ENCODE assay signal across 14 cellular contexts in the genomic region with DNA sequence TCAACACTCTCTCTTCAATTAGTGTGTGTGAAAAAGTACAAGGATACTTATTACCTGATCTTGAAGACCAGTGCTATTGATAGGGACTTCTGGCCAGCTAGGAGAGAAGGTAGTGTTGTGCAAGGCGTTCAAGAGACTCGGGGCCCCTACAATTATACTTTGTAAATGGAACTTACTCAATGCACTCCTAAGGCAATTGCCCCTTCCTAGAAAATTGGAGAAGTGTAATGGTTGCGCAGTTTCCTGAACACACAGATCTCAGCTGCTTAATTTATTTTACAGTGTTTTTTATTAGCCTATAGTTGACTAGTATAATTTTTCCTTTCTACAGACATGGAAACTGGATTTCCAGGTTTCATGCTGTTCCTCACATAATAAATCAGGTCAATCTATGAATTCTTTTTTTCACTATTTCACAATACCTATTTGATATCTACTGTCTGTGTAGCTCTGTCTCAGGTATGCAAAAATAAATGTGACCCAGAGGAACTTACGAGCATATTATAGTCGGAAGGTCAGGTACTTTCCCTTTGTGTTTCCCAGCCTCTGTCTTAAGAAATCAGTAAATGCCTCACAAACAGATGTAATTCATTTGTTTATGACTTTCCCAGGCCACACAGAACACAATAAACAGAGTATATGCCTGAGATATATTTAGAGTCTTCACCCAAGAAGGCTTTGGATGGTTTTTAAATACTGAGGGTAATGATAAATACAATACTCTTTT.
DNase-seq lines count a peak whose midpoint lies in the region; ATAC-seq lines count a peak whose summit lies in the region.
"Had no signal": no experiment of that assay in that cellular context is flagged by ENCODE, and none has a peak within 500 bp of the region (broad histone marks: within the 10 kb centered on the region; RNA-seq: fewer than 3 reads in every experiment).

No MANE protein-coding gene starts in this region.

- intact Hi-C loops in activated CD4-positive, alpha-beta T cell treated with anti-CD3 and anti-CD28 coated beads for 36 hours (cut with DNase I, micrococcal nuclease): loop anchor here (1.0 to 5.0 kb wide), 7 partner anchors 80 to 395 kb away; no protein-coding TSS in a partner anchor

- H3K9me3 Mint-ChIP-seq in activated CD4-positive, alpha-beta T cell treated with anti-CD3 and anti-CD28 coated beads for 36 hours (ENCODE audit: low read depth): peaks cover 4% of the 10 kb centered on the region

- CTCF ChIA-PET in activated CD4-positive, alpha-beta T cell treated with anti-CD3 and anti-CD28 coated beads for 36 hours (lab: Charles Lee): no interaction called here

- H3K36me3 Mint-ChIP-seq in activated CD4-positive, alpha-beta T cell treated with anti-CD3 and anti-CD28 coated beads for 36 hours (ENCODE audit: low read depth): no peaks in the 10 kb centered on the region

- no peak for DNase-seq in activated CD4-positive, alpha-beta T cell treated with anti-CD3 and anti-CD28 coated beads for 36 hours
- DNase-seq in activated CD4-positive, alpha-beta T cell treated with anti-CD3 and anti-CD28 coated beads for 4 hours: no peak
- peak; percentile 93 for DNase-seq in SKM-1 treated with dmso at 0.1 percent for 144 hours (lab: John Stamatoyannopoulos, UW; ENCODE audit: unreplicated experiment)
- peak; percentile 36 for DNase-seq in pons (ENCODE audit: low spot score)
- DNase-seq in GM19240 (ENCODE audit: insufficient read length, low spot score): no peak
- DNase-seq in D341Med (ENCODE audit: low spot score): no peak
- DNase-seq in DMS153 treated with DMSO at 0.1 percent for 48 hours (lab: John Stamatoyannopoulos, UW; ENCODE audit: unreplicated experiment): no peak
- DNase-seq: activated effector memory CD4-positive, alpha-beta T cell treated with anti-CD3 and anti-CD28 coated beads, Interleukin-2, amount 50 U/mL, for 16 hours; cortex of kidney; NCI-H1417 treated with DMSO at 0.1 percent for 48 hours; NK-92 treated with Interleukin-12 subunit alpha and Interleukin-12 subunit beta, amount 100 ng/mL, for 24 hours; stimulated activated CD4-positive, alpha-beta T cell treated with anti-CD3 and anti-CD28 coated beads, Interleukin-4, amount 100 ng/mL, for 1 hour had no signal

- peaks cover 45% of the 10 kb centered on the region for H3K4me1 Mint-ChIP-seq in activated CD4-positive, alpha-beta T cell treated with anti-CD3 and anti-CD28 coated beads for 36 hours

- POLR2A ChIA-PET in activated CD4-positive, alpha-beta T cell treated with anti-CD3 and anti-CD28 coated beads for 36 hours (lab: Charles Lee): no interaction called here

- no peak overlapping the region for H3K4me3 Mint-ChIP-seq in activated CD4-positive, alpha-beta T cell treated with anti-CD3 and anti-CD28 coated beads for 36 hours
- H3K4me3 Mint-ChIP-seq: GM23338 had no signal

- no peak for ATAC-seq in activated CD4-positive, alpha-beta T cell treated with anti-CD3 and anti-CD28 coated beads for 36 hours
- peak; percentile 14 for ATAC-seq in HG02870 (IDR thresholded peaks at IDR 0.05; ENCODE audit: unreplicated experiment)
- ATAC-seq: GM23338 had no signal

- peak overlapping the region; percentile 65 for H3K27ac Mint-ChIP-seq in activated CD4-positive, alpha-beta T cell treated with anti-CD3 and anti-CD28 coated beads for 36 hours
- H3K27ac Mint-ChIP-seq: GM23338 had no signal

- H3K27me3 Mint-ChIP-seq in activated CD4-positive, alpha-beta T cell treated with anti-CD3 and anti-CD28 coated beads for 36 hours: peaks cover 5% of the 10 kb centered on the region

Comparison
In these comparisons a context has a peak if more than half of its experiments do, and no peak if none do; other contexts are left out.
1. DNase-seq: peak in SKM-1 treated with dmso at 0.1 percent for 144 hours (single experiment) and pons (single experiment); none in activated CD4-positive, alpha-beta T cell treated with anti-CD3 and anti-CD28 coated beads for 36 hours (single experiment), activated CD4-positive, alpha-beta T cell treated with anti-CD3 and anti-CD28 coated beads for 4 hours (0 of 2), GM19240 (single experiment), D341Med (single experiment) and DMS153 treated with DMSO at 0.1 percent for 48 hours (single experiment).